ENCODE assay signal across 1 cellular context in genomic region chr17:19063326-19063956, GRCh38.
TF ChIP-seq lines count a peak whose summit lies in the region.

No MANE protein-coding gene starts in this region.

TF ChIP-seq in GM23338, 12 proteins besides CTCF, POLR2A, EP300 and RAD21 (continued from another document):
- TF ChIP-seq, protein P1, sequence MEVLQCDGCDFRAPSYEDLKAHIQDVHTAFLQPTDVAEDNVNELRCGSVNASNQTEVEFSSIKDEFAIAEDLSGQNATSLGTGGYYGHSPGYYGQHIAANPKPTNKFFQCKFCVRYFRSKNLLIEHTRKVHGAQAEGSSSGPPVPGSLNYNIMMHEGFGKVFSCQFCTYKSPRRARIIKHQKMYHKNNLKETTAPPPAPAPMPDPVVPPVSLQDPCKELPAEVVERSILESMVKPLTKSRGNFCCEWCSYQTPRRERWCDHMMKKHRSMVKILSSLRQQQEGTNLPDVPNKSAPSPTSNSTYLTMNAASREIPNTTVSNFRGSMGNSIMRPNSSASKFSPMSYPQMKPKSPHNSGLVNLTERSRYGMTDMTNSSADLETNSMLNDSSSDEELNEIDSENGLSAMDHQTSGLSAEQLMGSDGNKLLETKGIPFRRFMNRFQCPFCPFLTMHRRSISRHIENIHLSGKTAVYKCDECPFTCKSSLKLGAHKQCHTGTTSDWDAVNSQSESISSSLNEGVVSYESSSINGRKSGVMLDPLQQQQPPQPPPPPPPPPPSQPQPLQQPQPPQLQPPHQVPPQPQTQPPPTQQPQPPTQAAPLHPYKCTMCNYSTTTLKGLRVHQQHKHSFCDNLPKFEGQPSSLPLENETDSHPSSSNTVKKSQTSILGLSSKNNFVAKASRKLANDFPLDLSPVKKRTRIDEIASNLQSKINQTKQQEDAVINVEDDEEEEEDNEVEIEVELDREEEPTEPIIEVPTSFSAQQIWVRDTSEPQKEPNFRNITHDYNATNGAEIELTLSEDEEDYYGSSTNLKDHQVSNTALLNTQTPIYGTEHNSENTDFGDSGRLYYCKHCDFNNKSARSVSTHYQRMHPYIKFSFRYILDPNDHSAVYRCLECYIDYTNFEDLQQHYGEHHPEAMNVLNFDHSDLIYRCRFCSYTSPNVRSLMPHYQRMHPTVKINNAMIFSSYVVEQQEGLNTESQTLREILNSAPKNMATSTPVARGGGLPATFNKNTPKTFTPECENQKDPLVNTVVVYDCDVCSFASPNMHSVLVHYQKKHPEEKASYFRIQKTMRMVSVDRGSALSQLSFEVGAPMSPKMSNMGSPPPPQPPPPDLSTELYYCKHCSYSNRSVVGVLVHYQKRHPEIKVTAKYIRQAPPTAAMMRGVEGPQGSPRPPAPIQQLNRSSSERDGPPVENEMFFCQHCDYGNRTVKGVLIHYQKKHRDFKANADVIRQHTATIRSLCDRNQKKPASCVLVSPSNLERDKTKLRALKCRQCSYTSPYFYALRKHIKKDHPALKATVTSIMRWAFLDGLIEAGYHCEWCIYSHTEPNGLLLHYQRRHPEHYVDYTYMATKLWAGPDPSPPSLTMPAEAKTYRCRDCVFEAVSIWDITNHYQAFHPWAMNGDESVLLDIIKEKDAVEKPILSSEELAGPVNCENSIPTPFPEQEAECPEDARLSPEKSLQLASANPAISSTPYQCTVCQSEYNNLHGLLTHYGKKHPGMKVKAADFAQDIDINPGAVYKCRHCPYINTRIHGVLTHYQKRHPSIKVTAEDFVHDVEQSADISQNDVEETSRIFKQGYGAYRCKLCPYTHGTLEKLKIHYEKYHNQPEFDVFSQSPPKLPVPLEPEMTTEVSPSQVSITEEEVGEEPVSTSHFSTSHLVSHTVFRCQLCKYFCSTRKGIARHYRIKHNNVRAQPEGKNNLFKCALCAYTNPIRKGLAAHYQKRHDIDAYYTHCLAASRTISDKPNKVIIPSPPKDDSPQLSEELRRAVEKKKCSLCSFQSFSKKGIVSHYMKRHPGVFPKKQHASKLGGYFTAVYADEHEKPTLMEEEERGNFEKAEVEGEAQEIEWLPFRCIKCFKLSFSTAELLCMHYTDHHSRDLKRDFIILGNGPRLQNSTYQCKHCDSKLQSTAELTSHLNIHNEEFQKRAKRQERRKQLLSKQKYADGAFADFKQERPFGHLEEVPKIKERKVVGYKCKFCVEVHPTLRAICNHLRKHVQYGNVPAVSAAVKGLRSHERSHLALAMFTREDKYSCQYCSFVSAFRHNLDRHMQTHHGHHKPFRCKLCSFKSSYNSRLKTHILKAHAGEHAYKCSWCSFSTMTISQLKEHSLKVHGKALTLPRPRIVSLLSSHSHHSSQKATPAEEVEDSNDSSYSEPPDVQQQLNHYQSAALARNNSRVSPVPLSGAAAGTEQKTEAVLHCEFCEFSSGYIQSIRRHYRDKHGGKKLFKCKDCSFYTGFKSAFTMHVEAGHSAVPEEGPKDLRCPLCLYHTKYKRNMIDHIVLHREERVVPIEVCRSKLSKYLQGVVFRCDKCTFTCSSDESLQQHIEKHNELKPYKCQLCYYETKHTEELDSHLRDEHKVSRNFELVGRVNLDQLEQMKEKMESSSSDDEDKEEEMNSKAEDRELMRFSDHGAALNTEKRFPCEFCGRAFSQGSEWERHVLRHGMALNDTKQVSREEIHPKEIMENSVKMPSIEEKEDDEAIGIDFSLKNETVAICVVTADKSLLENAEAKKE (CRISPR knock-in tag; IDR thresholded peaks at IDR 0.05): peak; percentile 9; the same call in 1 of the 2 replicates
- TF ChIP-seq POLR2AphosphoS5 (IDR thresholded peaks at IDR 0.05; ENCODE audit: low read depth): peak; percentile 85
